1 cellular context compared by ENCODE assay signal in the genomic region with DNA sequence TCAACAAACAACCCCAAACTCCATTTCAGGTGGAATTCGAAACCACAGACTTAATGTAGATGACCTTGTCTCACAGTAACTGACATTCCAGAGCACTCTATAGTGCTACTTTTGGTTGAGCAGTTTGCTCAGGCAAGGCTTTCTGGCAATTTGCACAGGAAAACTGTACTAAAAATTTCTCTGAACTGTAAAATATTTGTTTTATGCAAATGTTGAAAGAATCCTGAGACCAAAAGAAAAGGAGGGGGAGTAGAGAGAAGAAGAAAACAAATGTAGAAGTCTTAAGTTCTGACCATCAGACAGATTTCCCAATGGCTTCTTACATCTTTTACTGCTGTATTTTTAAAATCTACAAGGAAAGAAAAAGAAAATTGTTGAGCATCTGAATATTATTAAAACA.
TF ChIP-seq lines count a peak whose summit lies in the region.

No MANE protein-coding gene starts in this region.

TF ChIP-seq in SK-N-SH treated with all-trans-retinoic acid at 6 μM for 48 hours, 23 proteins besides CTCF, POLR2A, EP300 and RAD21 (continued from another document):
- TF ChIP-seq, protein P1, sequence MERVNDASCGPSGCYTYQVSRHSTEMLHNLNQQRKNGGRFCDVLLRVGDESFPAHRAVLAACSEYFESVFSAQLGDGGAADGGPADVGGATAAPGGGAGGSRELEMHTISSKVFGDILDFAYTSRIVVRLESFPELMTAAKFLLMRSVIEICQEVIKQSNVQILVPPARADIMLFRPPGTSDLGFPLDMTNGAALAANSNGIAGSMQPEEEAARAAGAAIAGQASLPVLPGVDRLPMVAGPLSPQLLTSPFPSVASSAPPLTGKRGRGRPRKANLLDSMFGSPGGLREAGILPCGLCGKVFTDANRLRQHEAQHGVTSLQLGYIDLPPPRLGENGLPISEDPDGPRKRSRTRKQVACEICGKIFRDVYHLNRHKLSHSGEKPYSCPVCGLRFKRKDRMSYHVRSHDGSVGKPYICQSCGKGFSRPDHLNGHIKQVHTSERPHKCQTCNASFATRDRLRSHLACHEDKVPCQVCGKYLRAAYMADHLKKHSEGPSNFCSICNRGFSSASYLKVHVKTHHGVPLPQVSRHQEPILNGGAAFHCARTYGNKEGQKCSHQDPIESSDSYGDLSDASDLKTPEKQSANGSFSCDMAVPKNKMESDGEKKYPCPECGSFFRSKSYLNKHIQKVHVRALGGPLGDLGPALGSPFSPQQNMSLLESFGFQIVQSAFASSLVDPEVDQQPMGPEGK (CRISPR knock-in tag; IDR thresholded peaks at IDR 0.05; ENCODE audit: borderline replicate concordance): no peak
